Comparison of ENCODE assay signal across 9 cellular contexts in the genomic region with DNA sequence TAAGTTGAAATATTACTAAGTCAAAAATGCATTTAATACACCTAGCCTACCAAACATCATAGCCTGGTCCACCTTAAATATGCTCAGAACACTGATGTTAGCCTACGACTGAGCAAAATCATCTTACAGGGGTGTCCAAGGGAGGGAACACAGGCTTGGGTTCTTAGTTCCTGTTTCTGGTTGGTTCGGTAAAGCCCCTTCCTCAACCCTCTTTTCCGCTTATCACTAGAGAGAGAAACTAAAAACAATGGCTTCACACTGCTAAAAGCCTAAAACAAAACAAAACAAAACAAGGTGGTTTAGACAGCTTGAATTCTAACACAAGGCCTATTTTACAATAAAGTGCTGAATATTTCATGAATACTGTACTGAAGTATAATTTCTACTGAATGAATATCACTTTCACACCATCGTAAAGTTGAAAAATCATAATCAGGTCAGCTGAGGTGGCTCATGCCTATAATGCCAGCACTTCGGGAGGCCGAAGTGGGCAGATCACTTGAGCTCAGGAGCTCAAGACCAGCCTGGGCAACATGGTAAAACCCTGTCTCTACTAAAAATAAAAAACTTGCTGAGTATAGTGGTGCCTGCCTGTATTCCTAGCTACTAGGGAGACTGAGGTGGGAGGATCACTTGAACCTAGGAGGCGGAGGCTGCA.
DNase-seq lines count a peak whose midpoint lies in the region; ATAC-seq lines count a peak whose summit lies in the region.
"Had no signal": no experiment of that assay in that cellular context is flagged by ENCODE, and none has a peak within 500 bp of the region (broad histone marks: within the 10 kb centered on the region; RNA-seq: fewer than 3 reads in every experiment).

No MANE protein-coding gene starts in this region.

- no peaks in the 10 kb centered on the region for H3K9me3 Mint-ChIP-seq in CD4-positive, alpha-beta memory T cell
- no peaks in the 10 kb centered on the region for H3K9me3 Mint-ChIP-seq in activated naive CD8-positive, alpha-beta T cell treated with anti-CD3 and anti-CD28 coated beads, Interleukin-2, amount 10 ng/mL, durations not matched to agents 7 days and 5 days

- no peaks in the 10 kb centered on the region for H3K27me3 Mint-ChIP-seq in CD4-positive, alpha-beta memory T cell
- H3K27me3 Mint-ChIP-seq in activated naive CD8-positive, alpha-beta T cell treated with anti-CD3 and anti-CD28 coated beads, Interleukin-2, amount 10 ng/mL, durations not matched to agents 7 days and 5 days = no peaks in the 10 kb centered on the region

- H3K4me3 ChIP-seq in CD4-positive, alpha-beta memory T cell (ENCODE audit: low read length in 2 of 2) = no peak overlapping the region
- H3K4me3 ChIP-seq in H7 (ENCODE audit: insufficient read depth, low read depth, low read length) = no peak overlapping the region
- H3K4me3 ChIP-seq: heart right ventricle had no signal

- DNase-seq in CD4-positive, alpha-beta memory T cell = peak in 1 of 5 donors; percentile 10
- DNase-seq in activated naive CD8-positive, alpha-beta T cell treated with anti-CD3 and anti-CD28 coated beads, Interleukin-2, amount 10 ng/mL, durations not matched to agents 7 days and 5 days = no peak
- DNase-seq in left cardiac atrium (no peak), NCI-H1417 (lab: John Stamatoyannopoulos, UW) (no peak), H7 (no peak), NCI-H2227 (lab: John Stamatoyannopoulos, UW; ENCODE audit: unreplicated experiment) (no peak)
- DNase-seq: heart right ventricle had no signal

- no peaks in the 10 kb centered on the region for H3K27me3 ChIP-seq in CD4-positive, alpha-beta memory T cell (ENCODE audit: insufficient read depth, low read length)
- no peaks in the 10 kb centered on the region for H3K27me3 ChIP-seq in H7 (ENCODE audit: control insufficient read depth, insufficient read depth, low read length)
- H3K27me3 ChIP-seq: heart right ventricle had no signal

- peaks cover 7% of the 10 kb centered on the region for H3K4me1 ChIP-seq in CD4-positive, alpha-beta memory T cell (ENCODE audit: insufficient read depth, low read length)

- peak overlapping the region in 7 of 8 donors; percentile 5 to 63 (median 50) for H3K4me3 Mint-ChIP-seq in CD4-positive, alpha-beta memory T cell
- H3K4me3 Mint-ChIP-seq in activated naive CD8-positive, alpha-beta T cell treated with anti-CD3 and anti-CD28 coated beads, Interleukin-2, amount 10 ng/mL, durations not matched to agents 7 days and 5 days = peak overlapping the region; percentile 76

- CTCF ChIA-PET in CD4-positive, alpha-beta memory T cell (lab: Charles Lee; ENCODE audit: partially characterized antibody) = no interaction called here

- no peaks in the 10 kb centered on the region for H3K9me3 ChIP-seq in CD4-positive, alpha-beta memory T cell (ENCODE audit: control insufficient read depth in 1 of 2, low read length in 2 of 2)
- H3K9me3 ChIP-seq: heart right ventricle had no signal

- no peak overlapping the region for H3K27ac ChIP-seq in CD4-positive, alpha-beta memory T cell (ENCODE audit: low read depth, low read length)

- intact Hi-C loops in CD4-positive, alpha-beta memory T cell (cut with micrococcal nuclease) = no loop called here
- intact Hi-C loops in left cardiac atrium (cut with DNase I) = no loop called here

- ATAC-seq in GM19328 (IDR thresholded peaks at IDR 0.05; ENCODE audit: unreplicated experiment) (peak; percentile 70), HG03097 (IDR thresholded peaks at IDR 0.05; ENCODE audit: low FRiP score, unreplicated experiment) (peak; percentile 81), left cardiac atrium (no peak)
- ATAC-seq in activated naive CD8-positive, alpha-beta T cell treated with anti-CD3 and anti-CD28 coated beads, Interleukin-2, amount 10 ng/mL, durations not matched to agents 7 days and 5 days (ENCODE audit: low read depth) = peak; percentile 76

- POLR2A ChIA-PET in CD4-positive, alpha-beta memory T cell (lab: Charles Lee; ENCODE audit: partially characterized antibody) = no interaction called here
- POLR2A ChIA-PET in activated naive CD8-positive, alpha-beta T cell treated with anti-CD3 and anti-CD28 coated beads, Interleukin-2, amount 10 ng/mL, durations not matched to agents 7 days and 5 days (lab: Charles Lee) = no interaction called here

- peak overlapping the region; percentile 6 to 90 (median 81) for H3K27ac Mint-ChIP-seq in CD4-positive, alpha-beta memory T cell
- peak overlapping the region; percentile 81 for H3K27ac Mint-ChIP-seq in activated naive CD8-positive, alpha-beta T cell treated with anti-CD3 and anti-CD28 coated beads, Interleukin-2, amount 10 ng/mL, durations not matched to agents 7 days and 5 days

- H3K4me1 Mint-ChIP-seq in CD4-positive, alpha-beta memory T cell = peaks cover 24 to 66% (median 45%) of the 10 kb centered on the region in 4 donors
- H3K4me1 Mint-ChIP-seq in activated naive CD8-positive, alpha-beta T cell treated with anti-CD3 and anti-CD28 coated beads, Interleukin-2, amount 10 ng/mL, durations not matched to agents 7 days and 5 days = peaks cover 28% of the 10 kb centered on the region

- H3K36me3 Mint-ChIP-seq in CD4-positive, alpha-beta memory T cell = peaks cover 7 to 8% of the 10 kb centered on the region in 2 donors
- H3K36me3 Mint-ChIP-seq in activated naive CD8-positive, alpha-beta T cell treated with anti-CD3 and anti-CD28 coated beads, Interleukin-2, amount 10 ng/mL, durations not matched to agents 7 days and 5 days = peaks cover 10% of the 10 kb centered on the region

- H3K36me3 ChIP-seq in CD4-positive, alpha-beta memory T cell (ENCODE audit: insufficient read depth, low read length) = no peaks in the 10 kb centered on the region
- no peaks in the 10 kb centered on the region for H3K36me3 ChIP-seq in H7 (replicated peaks; ENCODE audit: control insufficient read depth, insufficient read depth, low read length)
- H3K36me3 ChIP-seq: heart right ventricle had no signal

Comparison
In these comparisons a context has a peak if more than half of its experiments do, and no peak if none do; other contexts are left out.
1. ATAC-seq: peak in GM19328 (single experiment), HG03097 (single experiment) and activated naive CD8-positive, alpha-beta T cell treated with anti-CD3 and anti-CD28 coated beads, Interleukin-2, amount 10 ng/mL, durations not matched to agents 7 days and 5 days (single experiment); none in left cardiac atrium (0 of 2).